In the genomic region with DNA sequence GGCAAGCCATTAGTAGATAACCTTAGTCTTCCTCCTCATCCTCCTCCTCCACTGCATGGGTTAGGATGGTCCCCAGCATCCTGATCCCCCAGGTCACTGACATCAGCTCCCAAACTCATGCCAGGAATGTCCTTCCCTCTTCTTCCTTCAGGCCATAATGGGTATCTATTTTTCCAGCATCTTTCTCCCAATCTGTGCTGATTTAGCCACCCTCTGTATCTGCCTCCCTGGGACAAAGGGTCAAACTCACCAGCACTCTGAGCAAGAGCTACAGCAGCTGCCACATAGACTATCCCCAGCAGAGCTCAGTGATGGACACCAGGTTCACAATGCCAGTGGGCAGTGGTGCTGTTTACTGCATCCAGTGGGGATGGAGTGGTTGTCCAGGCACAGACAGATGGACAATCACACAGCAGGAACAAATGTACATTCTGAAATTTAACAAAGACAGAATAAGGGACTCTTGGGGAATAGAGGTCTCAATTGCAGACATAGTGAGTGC, we compare ENCODE assay signal across 17 cellular contexts.
DNase-seq lines count a peak whose midpoint lies in the region; ATAC-seq, FAIRE-seq and TF ChIP-seq lines count a peak whose summit lies in the region.
"Had no signal": no experiment of that assay in that cellular context is flagged by ENCODE, and none has a peak within 500 bp of the region (broad histone marks: within the 10 kb centered on the region; RNA-seq: fewer than 3 reads in every experiment).

No MANE protein-coding gene starts in this region.

- no peak for FAIRE-seq in GM12878 (lab: Jason Lieb, UNC)

- peak overlapping the region in 7 of 11 experiments; percentile 38 to 76 (median 69); a peak in 10 of 22 replicates for H3K4me2 ChIP-seq in BLaER1 treated with 17β-estradiol and CSF1 and Interleukin-3, amounts not matched to agents 10 nM and 100 nM
- 0 out of 2 replicates have a peak overlapping the region, but pooled peaks have one; percentile 10 for H3K4me2 ChIP-seq in GM12878 (ENCODE audit: control insufficient read depth, insufficient read depth)
- H3K4me2 ChIP-seq: GM23338, KMS-11 had no signal

- BruUV-seq in GM12878 (replicated peaks; lab: Mats Ljungman, UMichigan): TSS peak; percentile 94

- no peak for TF ChIP-seq CTCF in GM12878 (IDR thresholded peaks at IDR 0.05 in 2 of 3, conservative IDR thresholded peaks at IDR 0.05 in 1 of 3; ENCODE audit: control insufficient read depth in 2 of 3, extremely low read depth in 1 of 3, insufficient read depth in 1 of 3, low read depth in 3 of 3, low read length in 3 of 3)
- no peak for TF ChIP-seq CTCF in spleen (IDR thresholded peaks at IDR 0.05 in 8 of 11, conservative IDR thresholded peaks at IDR 0.05 in 3 of 11)

- intact Hi-C loops in GM12878 (cut with micrococcal nuclease; ENCODE audit: unreplicated experiment): no loop called here
- intact Hi-C loops in spleen (cut with DNase I; ENCODE audit: low total_unique reads): no loop called here
- intact Hi-C loops in activated CD4-positive, alpha-beta memory T cell treated with anti-CD3 and anti-CD28 coated beads for 36 hours (cut with micrococcal nuclease): no loop called here

- POLR2A ChIA-PET in GM12878 (lab: Charles Lee): interaction anchor here (0.6 to 3.8 kb wide), 11 partner anchors 10 to 838 kb away, joined by 3 to 18 read pairs (median 3); no protein-coding TSS in a partner anchor
- POLR2A ChIA-PET in activated CD4-positive, alpha-beta memory T cell treated with anti-CD3 and anti-CD28 coated beads for 36 hours (lab: Charles Lee): no interaction called here

- peak overlapping the region; percentile 41 to 96 (median 65) for H3K27ac Mint-ChIP-seq in IgD-negative memory B cell
- no peak overlapping the region for H3K27ac Mint-ChIP-seq in activated CD4-positive, alpha-beta memory T cell treated with anti-CD3 and anti-CD28 coated beads for 36 hours
- H3K27ac Mint-ChIP-seq: CD4-positive, CD25-positive, alpha-beta regulatory T cell; GM23338 had no signal

- CTCF ChIA-PET in GM12878 (lab: Yijun Ruan, JAX): interaction anchor here (0.9 to 6.9 kb wide), 18 partner anchors 13 to 860 kb away, joined by 3 to 92 read pairs (median 13); no protein-coding TSS in a partner anchor
- CTCF ChIA-PET in activated CD4-positive, alpha-beta memory T cell treated with anti-CD3 and anti-CD28 coated beads for 36 hours (lab: Charles Lee): interaction anchor here (0.7 kb wide), 1 partner anchor 1131 kb away, joined by 3 read pairs; no protein-coding TSS in a partner anchor

- H3K27me3 Mint-ChIP-seq in IgD-negative memory B cell: no peaks in the 10 kb centered on the region
- peaks cover 24% of the 10 kb centered on the region for H3K27me3 Mint-ChIP-seq in activated CD4-positive, alpha-beta memory T cell treated with anti-CD3 and anti-CD28 coated beads for 36 hours

- TF ChIP-seq POLR2A in GM12878 (IDR thresholded peaks at IDR 0.05; ENCODE audit: low read depth, low read length) (no peak), spleen (IDR thresholded peaks at IDR 0.05) (no peak)

- H3K36me3 ChIP-seq in BLaER1 treated with 17β-estradiol and CSF1 and Interleukin-3, amounts not matched to agents 10 nM and 100 nM: no peaks in the 10 kb centered on the region
- H3K36me3 ChIP-seq in GM12878 (ENCODE audit: control insufficient read depth in 2 of 2, insufficient read depth in 2 of 2, low read length in 1 of 2) (no peaks in the 10 kb centered on the region), spleen (no peaks in the 10 kb centered on the region)

- peaks cover 40 to 63% (median 53%) of the 10 kb centered on the region in 11 experiments for H3K9me3 ChIP-seq in BLaER1 treated with 17β-estradiol and CSF1 and Interleukin-3, amounts not matched to agents 10 nM and 100 nM (replicated peaks in 1 of 11)
- H3K9me3 ChIP-seq in GM12878 (replicated peaks; ENCODE audit: control insufficient read depth, insufficient read depth, low read length) (peaks cover 14% of the 10 kb centered on the region), spleen (peaks cover 0 to 33% (median 4%) of the 10 kb centered on the region in 8 donors)

- SMC1A ChIA-PET in GM12878 (lab: Charles Lee; ENCODE audit: uncharacterized antibody, unreplicated experiment): interaction anchor here (0.7 to 6.5 kb wide), 20 partner anchors 12 to 862 kb away, joined by 3 to 87 read pairs (median 10); no protein-coding TSS in a partner anchor

- RAD21 ChIA-PET in GM12878 (lab: Charles Lee; ENCODE audit: unreplicated experiment): interaction anchor here (0.7 to 5.2 kb wide), 15 partner anchors 12 to 1041 kb away, joined by 3 to 72 read pairs (median 12); no protein-coding TSS in a partner anchor

- TF ChIP-seq EP300 in GM12878 (IDR thresholded peaks at IDR 0.05; ENCODE audit: borderline replicate concordance in 1 of 2, control insufficient read depth in 1 of 2, low read depth in 2 of 2, low read length in 2 of 2): no peak

- no peak for TF ChIP-seq RAD21 in GM12878 (IDR thresholded peaks at IDR 0.05; ENCODE audit: insufficient read depth, low read depth, low read length)

- H3K36me3 Mint-ChIP-seq in IgD-negative memory B cell: peaks cover 9% of the 10 kb centered on the region
- H3K36me3 Mint-ChIP-seq in activated CD4-positive, alpha-beta memory T cell treated with anti-CD3 and anti-CD28 coated beads for 36 hours: no peaks in the 10 kb centered on the region
- H3K36me3 Mint-ChIP-seq: CD4-positive, CD25-positive, alpha-beta regulatory T cell had no signal

- ATAC-seq in GM12878: no peak
- ATAC-seq in HG02970 (IDR thresholded peaks at IDR 0.05; ENCODE audit: low FRiP score, unreplicated experiment): no peak
- ATAC-seq in HG02973 (IDR thresholded peaks at IDR 0.05; ENCODE audit: unreplicated experiment): no peak
- ATAC-seq: GM23338 had no signal

- peaks cover 9 to 53% (median 31%) of the 10 kb centered on the region in 3 donors for H3K9me3 Mint-ChIP-seq in IgD-negative memory B cell
- H3K9me3 Mint-ChIP-seq in activated CD4-positive, alpha-beta memory T cell treated with anti-CD3 and anti-CD28 coated beads for 36 hours: no peaks in the 10 kb centered on the region

- H3K27ac ChIP-seq in BLaER1 treated with 17β-estradiol and CSF1 and Interleukin-3, amounts not matched to agents 10 nM and 100 nM: no peak overlapping the region
- H3K27ac ChIP-seq in GM12878 (ENCODE audit: control insufficient read depth, insufficient read depth) (peak overlapping the region; percentile 77), spleen (peak overlapping the region in 6 of 8 donors; percentile 25 to 84 (median 75))
- H3K27ac ChIP-seq: KMS-11 had no signal

- H4K20me1 ChIP-seq in BLaER1 treated with 17β-estradiol and CSF1 and Interleukin-3, amounts not matched to agents 10 nM and 100 nM: no peaks in the 10 kb centered on the region
- H4K20me1 ChIP-seq in GM12878 (ENCODE audit: control insufficient read depth, insufficient read depth): no peaks in the 10 kb centered on the region

- no peak overlapping the region for H2AFZ ChIP-seq in GM12878 (ENCODE audit: control insufficient read depth, low read depth, low read length)
- H2AFZ ChIP-seq: GM23338 had no signal

- H3K4me3 ChIP-seq in BLaER1 treated with 17β-estradiol and CSF1 and Interleukin-3, amounts not matched to agents 10 nM and 100 nM: 0 out of 20 replicates have a peak overlapping the region, but pooled peaks of 1 of the 10 experiments have one; percentile 4
- H3K4me3 ChIP-seq in GM12878 (no peak overlapping the region), spleen (no peak overlapping the region)
- H3K4me3 ChIP-seq: GM23338 had no signal

- peak overlapping the region; percentile 62 to 91 (median 78) for H3K4me3 Mint-ChIP-seq in IgD-negative memory B cell
- no peak overlapping the region for H3K4me3 Mint-ChIP-seq in activated CD4-positive, alpha-beta memory T cell treated with anti-CD3 and anti-CD28 coated beads for 36 hours
- H3K4me3 Mint-ChIP-seq: CD4-positive, CD25-positive, alpha-beta regulatory T cell; GM23338 had no signal

- no peak overlapping the region for H3K9ac ChIP-seq in BLaER1 treated with 17β-estradiol and CSF1 and Interleukin-3, amounts not matched to agents 10 nM and 100 nM
- H3K9ac ChIP-seq in GM12878 (ENCODE audit: control insufficient read depth, insufficient read depth, low read length): no peak overlapping the region
- H3K9ac ChIP-seq: KMS-11 had no signal

- no peaks in the 10 kb centered on the region for H3K79me2 ChIP-seq in GM12878 (ENCODE audit: control insufficient read depth, insufficient read depth, low read length)

- no peaks in the 10 kb centered on the region for H3K27me3 ChIP-seq in BLaER1 treated with 17β-estradiol and CSF1 and Interleukin-3, amounts not matched to agents 10 nM and 100 nM
- no peaks in the 10 kb centered on the region for H3K27me3 ChIP-seq in GM12878 (replicated peaks in 1 of 2; ENCODE audit: control insufficient read depth in 2 of 2, insufficient read depth in 2 of 2, low read length in 1 of 2)
- H3K27me3 ChIP-seq in spleen (replicated peaks in 1 of 7): no peaks in the 10 kb centered on the region

- DNase-seq in GM12878 (ENCODE audit: low read depth, low spot score) (no peak), spleen (no peak)
- DNase-seq in activated CD4-positive, alpha-beta memory T cell treated with anti-CD3 and anti-CD28 coated beads for 36 hours: no peak
- DNase-seq: AML-193; CD4-positive, CD25-positive, alpha-beta regulatory T cell; COR-L47; DMS 273 treated with DMSO at 0.1 percent for 48 hours; GDM1; NCI-H1105; NCI-H1694; NCI-H774 had no signal

- peaks cover 0 to 27% (median 19%) of the 10 kb centered on the region in 10 experiments; a peak in 18 of 20 replicates for H3K4me1 ChIP-seq in BLaER1 treated with 17β-estradiol and CSF1 and Interleukin-3, amounts not matched to agents 10 nM and 100 nM
- H3K4me1 ChIP-seq in GM12878 (ENCODE audit: control insufficient read depth, insufficient read depth, low read length) (peaks cover 10% of the 10 kb centered on the region), spleen (peaks cover 0 to 33% (median 0%) of the 10 kb centered on the region in 6 donors)

- peaks cover 43 to 57% (median 47%) of the 10 kb centered on the region in 3 donors for H3K4me1 Mint-ChIP-seq in IgD-negative memory B cell
- H3K4me1 Mint-ChIP-seq in activated CD4-positive, alpha-beta memory T cell treated with anti-CD3 and anti-CD28 coated beads for 36 hours (ENCODE audit: low read depth): peaks cover 10% of the 10 kb centered on the region
- H3K4me1 Mint-ChIP-seq: CD4-positive, CD25-positive, alpha-beta regulatory T cell; GM23338 had no signal

- in situ Hi-C loops in GM12878 (cut with MboI): no loop called here

TF ChIP-seq in GM12878, 131 proteins besides CTCF, POLR2A, EP300 and RAD21 (continues in another document):
- TF ChIP-seq CBX5 (IDR thresholded peaks at IDR 0.05; ENCODE audit: low read depth) (no peak), POLR2AphosphoS5 (IDR thresholded peaks at IDR 0.05; ENCODE audit: low read length) (no peak), CBFB (IDR thresholded peaks at IDR 0.05; ENCODE audit: low read depth) (no peak)

Comparison
In these comparisons a context has a peak if more than half of its experiments do, and no peak if none do; other contexts are left out.
1. H3K27ac ChIP-seq: peak in GM12878 (single experiment) and spleen (6 of 8); none in BLaER1 treated with 17β-estradiol and CSF1 and Interleukin-3, amounts not matched to agents 10 nM and 100 nM (0 of 11).